ENCODE assay signal across 2 cellular contexts in the genomic region with DNA sequence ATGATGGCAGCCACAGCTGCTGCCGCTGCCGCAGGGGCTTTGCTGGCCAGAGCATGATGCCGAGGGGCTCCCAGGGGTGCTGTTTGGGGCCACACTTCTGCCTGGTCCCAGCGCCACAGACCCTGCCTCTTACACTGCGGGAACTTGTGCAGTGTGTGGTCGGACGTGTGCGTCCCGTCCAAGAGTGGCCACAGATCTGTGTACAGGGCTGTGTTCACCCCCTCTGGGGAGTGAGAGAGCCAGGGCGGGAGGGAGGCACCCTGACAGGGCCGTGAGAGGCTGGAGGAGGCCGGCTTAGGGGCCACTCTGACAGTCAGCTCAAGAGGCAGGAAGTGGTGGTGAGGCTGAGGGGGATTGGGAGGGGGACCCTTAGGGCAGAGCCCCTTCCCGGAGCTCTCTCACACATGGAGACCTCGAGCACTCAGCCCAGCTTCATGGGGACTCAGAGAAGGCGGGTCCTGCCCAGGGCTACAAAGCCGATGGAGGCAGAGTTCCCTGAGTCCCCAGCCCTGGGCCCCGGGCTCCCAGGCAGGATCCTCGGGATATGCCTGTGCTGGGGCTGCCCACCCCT.
TF ChIP-seq lines count a peak whose summit lies in the region.

No MANE protein-coding gene starts in this region.

TF ChIP-seq in GM23338, 12 proteins besides CTCF, POLR2A, EP300 and RAD21 (continues in another document):
- TF ChIP-seq JUNB (IDR thresholded peaks at IDR 0.05; ENCODE audit: unreplicated experiment) (no peak), STAT1 (IDR thresholded peaks at IDR 0.05; ENCODE audit: unreplicated experiment) (no peak), EZH2 (IDR thresholded peaks at IDR 0.05; ENCODE audit: low read depth, unreplicated experiment) (no peak), CREB1 (CRISPR knock-in tag; IDR thresholded peaks at IDR 0.05; ENCODE audit: low read depth) (no peak), ZNF114 (CRISPR knock-in tag; IDR thresholded peaks at IDR 0.05) (no peak), POLR2AphosphoS5 (IDR thresholded peaks at IDR 0.05; ENCODE audit: low read depth) (no peak), ZNF331 (CRISPR knock-in tag; IDR thresholded peaks at IDR 0.05; ENCODE audit: low read depth) (no peak), NANOG (IDR thresholded peaks at IDR 0.05; ENCODE audit: borderline replicate concordance) (no peak)
- TF ChIP-seq, protein P1, sequence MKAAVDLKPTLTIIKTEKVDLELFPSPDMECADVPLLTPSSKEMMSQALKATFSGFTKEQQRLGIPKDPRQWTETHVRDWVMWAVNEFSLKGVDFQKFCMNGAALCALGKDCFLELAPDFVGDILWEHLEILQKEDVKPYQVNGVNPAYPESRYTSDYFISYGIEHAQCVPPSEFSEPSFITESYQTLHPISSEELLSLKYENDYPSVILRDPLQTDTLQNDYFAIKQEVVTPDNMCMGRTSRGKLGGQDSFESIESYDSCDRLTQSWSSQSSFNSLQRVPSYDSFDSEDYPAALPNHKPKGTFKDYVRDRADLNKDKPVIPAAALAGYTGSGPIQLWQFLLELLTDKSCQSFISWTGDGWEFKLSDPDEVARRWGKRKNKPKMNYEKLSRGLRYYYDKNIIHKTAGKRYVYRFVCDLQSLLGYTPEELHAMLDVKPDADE (IDR thresholded peaks at IDR 0.05), result no peak
- TF ChIP-seq, protein P2, sequence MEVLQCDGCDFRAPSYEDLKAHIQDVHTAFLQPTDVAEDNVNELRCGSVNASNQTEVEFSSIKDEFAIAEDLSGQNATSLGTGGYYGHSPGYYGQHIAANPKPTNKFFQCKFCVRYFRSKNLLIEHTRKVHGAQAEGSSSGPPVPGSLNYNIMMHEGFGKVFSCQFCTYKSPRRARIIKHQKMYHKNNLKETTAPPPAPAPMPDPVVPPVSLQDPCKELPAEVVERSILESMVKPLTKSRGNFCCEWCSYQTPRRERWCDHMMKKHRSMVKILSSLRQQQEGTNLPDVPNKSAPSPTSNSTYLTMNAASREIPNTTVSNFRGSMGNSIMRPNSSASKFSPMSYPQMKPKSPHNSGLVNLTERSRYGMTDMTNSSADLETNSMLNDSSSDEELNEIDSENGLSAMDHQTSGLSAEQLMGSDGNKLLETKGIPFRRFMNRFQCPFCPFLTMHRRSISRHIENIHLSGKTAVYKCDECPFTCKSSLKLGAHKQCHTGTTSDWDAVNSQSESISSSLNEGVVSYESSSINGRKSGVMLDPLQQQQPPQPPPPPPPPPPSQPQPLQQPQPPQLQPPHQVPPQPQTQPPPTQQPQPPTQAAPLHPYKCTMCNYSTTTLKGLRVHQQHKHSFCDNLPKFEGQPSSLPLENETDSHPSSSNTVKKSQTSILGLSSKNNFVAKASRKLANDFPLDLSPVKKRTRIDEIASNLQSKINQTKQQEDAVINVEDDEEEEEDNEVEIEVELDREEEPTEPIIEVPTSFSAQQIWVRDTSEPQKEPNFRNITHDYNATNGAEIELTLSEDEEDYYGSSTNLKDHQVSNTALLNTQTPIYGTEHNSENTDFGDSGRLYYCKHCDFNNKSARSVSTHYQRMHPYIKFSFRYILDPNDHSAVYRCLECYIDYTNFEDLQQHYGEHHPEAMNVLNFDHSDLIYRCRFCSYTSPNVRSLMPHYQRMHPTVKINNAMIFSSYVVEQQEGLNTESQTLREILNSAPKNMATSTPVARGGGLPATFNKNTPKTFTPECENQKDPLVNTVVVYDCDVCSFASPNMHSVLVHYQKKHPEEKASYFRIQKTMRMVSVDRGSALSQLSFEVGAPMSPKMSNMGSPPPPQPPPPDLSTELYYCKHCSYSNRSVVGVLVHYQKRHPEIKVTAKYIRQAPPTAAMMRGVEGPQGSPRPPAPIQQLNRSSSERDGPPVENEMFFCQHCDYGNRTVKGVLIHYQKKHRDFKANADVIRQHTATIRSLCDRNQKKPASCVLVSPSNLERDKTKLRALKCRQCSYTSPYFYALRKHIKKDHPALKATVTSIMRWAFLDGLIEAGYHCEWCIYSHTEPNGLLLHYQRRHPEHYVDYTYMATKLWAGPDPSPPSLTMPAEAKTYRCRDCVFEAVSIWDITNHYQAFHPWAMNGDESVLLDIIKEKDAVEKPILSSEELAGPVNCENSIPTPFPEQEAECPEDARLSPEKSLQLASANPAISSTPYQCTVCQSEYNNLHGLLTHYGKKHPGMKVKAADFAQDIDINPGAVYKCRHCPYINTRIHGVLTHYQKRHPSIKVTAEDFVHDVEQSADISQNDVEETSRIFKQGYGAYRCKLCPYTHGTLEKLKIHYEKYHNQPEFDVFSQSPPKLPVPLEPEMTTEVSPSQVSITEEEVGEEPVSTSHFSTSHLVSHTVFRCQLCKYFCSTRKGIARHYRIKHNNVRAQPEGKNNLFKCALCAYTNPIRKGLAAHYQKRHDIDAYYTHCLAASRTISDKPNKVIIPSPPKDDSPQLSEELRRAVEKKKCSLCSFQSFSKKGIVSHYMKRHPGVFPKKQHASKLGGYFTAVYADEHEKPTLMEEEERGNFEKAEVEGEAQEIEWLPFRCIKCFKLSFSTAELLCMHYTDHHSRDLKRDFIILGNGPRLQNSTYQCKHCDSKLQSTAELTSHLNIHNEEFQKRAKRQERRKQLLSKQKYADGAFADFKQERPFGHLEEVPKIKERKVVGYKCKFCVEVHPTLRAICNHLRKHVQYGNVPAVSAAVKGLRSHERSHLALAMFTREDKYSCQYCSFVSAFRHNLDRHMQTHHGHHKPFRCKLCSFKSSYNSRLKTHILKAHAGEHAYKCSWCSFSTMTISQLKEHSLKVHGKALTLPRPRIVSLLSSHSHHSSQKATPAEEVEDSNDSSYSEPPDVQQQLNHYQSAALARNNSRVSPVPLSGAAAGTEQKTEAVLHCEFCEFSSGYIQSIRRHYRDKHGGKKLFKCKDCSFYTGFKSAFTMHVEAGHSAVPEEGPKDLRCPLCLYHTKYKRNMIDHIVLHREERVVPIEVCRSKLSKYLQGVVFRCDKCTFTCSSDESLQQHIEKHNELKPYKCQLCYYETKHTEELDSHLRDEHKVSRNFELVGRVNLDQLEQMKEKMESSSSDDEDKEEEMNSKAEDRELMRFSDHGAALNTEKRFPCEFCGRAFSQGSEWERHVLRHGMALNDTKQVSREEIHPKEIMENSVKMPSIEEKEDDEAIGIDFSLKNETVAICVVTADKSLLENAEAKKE (CRISPR knock-in tag; IDR thresholded peaks at IDR 0.05), result no peak

TF ChIP-seq in H1, 55 proteins besides CTCF, POLR2A, EP300 and RAD21:
- no peak for TF ChIP-seq TEAD4 (IDR thresholded peaks at IDR 0.05; ENCODE audit: low read depth, low read length)
- TF ChIP-seq SP2 (IDR thresholded peaks at IDR 0.05; ENCODE audit: low read length), result no peak
- TF ChIP-seq CBX8 (IDR thresholded peaks at IDR 0.05; ENCODE audit: borderline replicate concordance, low read depth, low read length), result no peak
- no peak for TF ChIP-seq POLR2AphosphoS5 (IDR thresholded peaks at IDR 0.05; ENCODE audit: low read depth, low read length)
